Comparison of ENCODE assay signal across 15 cellular contexts in the genomic region with DNA sequence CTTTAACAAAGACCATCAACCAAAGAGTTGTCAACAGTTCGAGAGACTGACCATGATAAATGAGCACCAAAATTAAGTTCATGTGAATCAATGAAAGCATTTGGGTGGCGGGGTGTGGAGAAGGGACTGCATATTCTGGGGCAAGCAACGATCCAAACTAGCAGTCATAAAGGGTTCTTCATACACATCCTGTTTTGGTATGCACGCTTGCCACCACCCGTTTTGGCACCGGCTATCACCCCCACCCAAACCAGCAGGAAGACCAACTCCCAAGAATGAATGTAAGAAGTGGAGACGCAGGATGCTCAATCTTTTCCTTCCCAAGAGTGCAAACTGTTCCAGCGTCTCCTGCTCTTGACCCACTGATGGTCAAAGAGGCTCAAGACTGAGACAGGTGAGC.
A peak's percentile ranks its signal among the peaks of the same experiment; 100 is the strongest.
DNase-seq lines count a peak whose midpoint lies in the region; ATAC-seq and TF ChIP-seq lines count a peak whose summit lies in the region.
"Had no signal": no experiment of that assay in that cellular context is flagged by ENCODE, and none has a peak within 500 bp of the region (broad histone marks: within the 10 kb centered on the region; RNA-seq: fewer than 3 reads in every experiment).

No MANE protein-coding gene starts in this region.

- CTCF ChIA-PET in activated CD4-positive, alpha-beta memory T cell treated with anti-CD3 and anti-CD28 coated beads for 36 hours (lab: Charles Lee) = interaction anchor here (0.9 to 1.9 kb wide), 2 partner anchors 15 to 74 kb away, joined by 3 to 7 read pairs; no protein-coding TSS in a partner anchor

- peak; percentile 13 to 57 (median 26) for ATAC-seq in heart left ventricle
- ATAC-seq in effector memory CD8-positive, alpha-beta T cell (replicated peaks) = peak; percentile 55
- peak; percentile 54 for ATAC-seq in stimulated activated naive CD8-positive, alpha-beta T cell treated with anti-CD3 and anti-CD28 coated beads, Interleukin-15, amount 100 ng/mL, for 72 hours
- ATAC-seq in GM21360 (IDR thresholded peaks at IDR 0.05; ENCODE audit: unreplicated experiment) = no peak
- ATAC-seq in GM19452 (IDR thresholded peaks at IDR 0.05; ENCODE audit: unreplicated experiment) = no peak

- no peaks in the 10 kb centered on the region for H3K27me3 ChIP-seq in heart left ventricle
- H3K27me3 ChIP-seq in right atrium auricular region = no peaks in the 10 kb centered on the region
- H3K27me3 ChIP-seq: Peyer's patch had no signal

- no peak for TF ChIP-seq POLR2A in heart left ventricle (IDR thresholded peaks at IDR 0.05)

- WGBS in heart left ventricle, 4 donors = 46 to 75% (median 63%) methylated on average over 8 of the region's 8 CpGs

- peak overlapping the region; percentile 26 for H3K27ac Mint-ChIP-seq in activated CD4-positive, alpha-beta memory T cell treated with anti-CD3 and anti-CD28 coated beads for 36 hours
- H3K27ac Mint-ChIP-seq in effector memory CD8-positive, alpha-beta T cell = peak overlapping the region; percentile 26 to 77
- peak overlapping the region in 1 of 2 donors; percentile 74 for H3K27ac Mint-ChIP-seq in stimulated activated naive CD8-positive, alpha-beta T cell treated with anti-CD3 and anti-CD28 coated beads, Interleukin-15, amount 100 ng/mL, for 72 hours

- H3K9me3 Mint-ChIP-seq in activated CD4-positive, alpha-beta memory T cell treated with anti-CD3 and anti-CD28 coated beads for 36 hours = no peaks in the 10 kb centered on the region
- H3K9me3 Mint-ChIP-seq in effector memory CD8-positive, alpha-beta T cell = no peaks in the 10 kb centered on the region
- no peaks in the 10 kb centered on the region for H3K9me3 Mint-ChIP-seq in stimulated activated naive CD8-positive, alpha-beta T cell treated with anti-CD3 and anti-CD28 coated beads, Interleukin-15, amount 100 ng/mL, for 72 hours

- H3K36me3 ChIP-seq in heart left ventricle (no peaks in the 10 kb centered on the region), right atrium auricular region (no peaks in the 10 kb centered on the region)
- H3K36me3 ChIP-seq: Peyer's patch had no signal

- TF ChIP-seq CTCF in heart left ventricle (IDR thresholded peaks at IDR 0.05) = no peak
- no peak for TF ChIP-seq CTCF in right atrium auricular region (IDR thresholded peaks at IDR 0.05)

- intact Hi-C loops in heart left ventricle (cut with DNase I) = no loop called here
- intact Hi-C loops in activated CD4-positive, alpha-beta memory T cell treated with anti-CD3 and anti-CD28 coated beads for 36 hours (cut with micrococcal nuclease) = no loop called here

- peak overlapping the region in 5 of 12 donors; percentile 2 to 36 (median 23) for H3K27ac ChIP-seq in heart left ventricle
- no peak overlapping the region for H3K27ac ChIP-seq in right atrium auricular region
- H3K27ac ChIP-seq: Peyer's patch had no signal

- H3K27me3 Mint-ChIP-seq in activated CD4-positive, alpha-beta memory T cell treated with anti-CD3 and anti-CD28 coated beads for 36 hours = no peaks in the 10 kb centered on the region
- H3K27me3 Mint-ChIP-seq in effector memory CD8-positive, alpha-beta T cell = no peaks in the 10 kb centered on the region
- H3K27me3 Mint-ChIP-seq in stimulated activated naive CD8-positive, alpha-beta T cell treated with anti-CD3 and anti-CD28 coated beads, Interleukin-15, amount 100 ng/mL, for 72 hours = no peaks in the 10 kb centered on the region

- POLR2A ChIA-PET in activated CD4-positive, alpha-beta memory T cell treated with anti-CD3 and anti-CD28 coated beads for 36 hours (lab: Charles Lee) = no interaction called here

- H3K4me1 Mint-ChIP-seq in activated CD4-positive, alpha-beta memory T cell treated with anti-CD3 and anti-CD28 coated beads for 36 hours (ENCODE audit: low read depth) = peaks cover 65% of the 10 kb centered on the region
- H3K4me1 Mint-ChIP-seq in effector memory CD8-positive, alpha-beta T cell (ENCODE audit: low read depth in 2 of 2) = peaks cover 40 to 69% of the 10 kb centered on the region in 2 donors
- H3K4me1 Mint-ChIP-seq in stimulated activated naive CD8-positive, alpha-beta T cell treated with anti-CD3 and anti-CD28 coated beads, Interleukin-15, amount 100 ng/mL, for 72 hours = peaks cover 86% of the 10 kb centered on the region

- H3K4me3 ChIP-seq in heart left ventricle = no peak overlapping the region
- no peak overlapping the region for H3K4me3 ChIP-seq in right atrium auricular region
- H3K4me3 ChIP-seq: coronary artery, Peyer's patch, skin epidermis had no signal

- H3K36me3 Mint-ChIP-seq in activated CD4-positive, alpha-beta memory T cell treated with anti-CD3 and anti-CD28 coated beads for 36 hours = peaks cover 7% of the 10 kb centered on the region
- peaks cover 8% of the 10 kb centered on the region for H3K36me3 Mint-ChIP-seq in effector memory CD8-positive, alpha-beta T cell (ENCODE audit: insufficient read depth)

- H3K4me3 Mint-ChIP-seq in activated CD4-positive, alpha-beta memory T cell treated with anti-CD3 and anti-CD28 coated beads for 36 hours = peak overlapping the region; percentile 50
- H3K4me3 Mint-ChIP-seq in effector memory CD8-positive, alpha-beta T cell = peak overlapping the region; percentile 63 to 67
- H3K4me3 Mint-ChIP-seq in stimulated activated naive CD8-positive, alpha-beta T cell treated with anti-CD3 and anti-CD28 coated beads, Interleukin-15, amount 100 ng/mL, for 72 hours = peak overlapping the region; percentile 61 to 75

- H3K4me1 ChIP-seq in heart left ventricle = peaks cover 0 to 90% (median 44%) of the 10 kb centered on the region in 12 donors
- H3K4me1 ChIP-seq in right atrium auricular region = peaks cover 0 to 66% of the 10 kb centered on the region in 2 donors

- H3K9me3 ChIP-seq in heart left ventricle (no peaks in the 10 kb centered on the region), right atrium auricular region (no peaks in the 10 kb centered on the region)
- H3K9me3 ChIP-seq: Peyer's patch had no signal

- DNase-seq in heart left ventricle (no peak), right atrium auricular region (ENCODE audit: low spot score) (no peak), SHP77 treated with DMSO at 0.1 percent for 48 hours (lab: John Stamatoyannopoulos, UW) (no peak)
- DNase-seq in activated CD4-positive, alpha-beta memory T cell treated with anti-CD3 and anti-CD28 coated beads for 36 hours = peak; percentile 33
- no peak for DNase-seq in effector memory CD8-positive, alpha-beta T cell
- DNase-seq in stimulated activated naive CD8-positive, alpha-beta T cell treated with anti-CD3 and anti-CD28 coated beads, Interleukin-15, amount 100 ng/mL, for 72 hours = no peak
- DNase-seq: activated CD4-positive, alpha-beta T cell treated with anti-CD3 and anti-CD28 coated beads, Interleukin-2, amount 50 U/mL, for 1 hour; mammary epithelial cell; NCI-H187; NCI-H526 treated with DMSO at 0.1 percent for 48 hours had no signal

Comparison
In these comparisons a context has a peak if more than half of its experiments do, and no peak if none do; other contexts are left out.
1. ATAC-seq: peak in heart left ventricle (4 of 4), effector memory CD8-positive, alpha-beta T cell (single experiment) and stimulated activated naive CD8-positive, alpha-beta T cell treated with anti-CD3 and anti-CD28 coated beads, Interleukin-15, amount 100 ng/mL, for 72 hours (single experiment); none in GM21360 (single experiment) and GM19452 (single experiment).
2. Peak in every context shown above with its lines, with median percentiles within 50 percentile points of each other: H3K4me3 Mint-ChIP-seq.